In genomic region chr11:65606876-65607613, GRCh38 we compare ENCODE assay signal across 9 cellular contexts. TPM values are rescaled to one million over a fixed set of nuclear protein-coding genes. Genes with fewer than 3 reads are reported as not detected.
DNase-seq lines count a peak whose midpoint lies in the region; ATAC-seq, FAIRE-seq and TF ChIP-seq lines count a peak whose summit lies in the region.
"Had no signal": no experiment of that assay in that cellular context is flagged by ENCODE, and none has a peak within 500 bp of the region (broad histone marks: within the 10 kb centered on the region; RNA-seq: fewer than 3 reads in every experiment).

No MANE protein-coding gene starts in this region.

- peak; percentile 68 for TF ChIP-seq POLR2A in endothelial cell of umbilical vein (IDR thresholded peaks at IDR 0.05; ENCODE audit: low read depth, low read length)

- BruUV-seq in Panc1 (replicated peaks; lab: Mats Ljungman, UMichigan) (no TSS peak), endothelial cell of umbilical vein (replicated peaks; lab: Mats Ljungman, UMichigan) (no TSS peak)

- no peaks in the 10 kb centered on the region for H4K20me1 ChIP-seq in endothelial cell of umbilical vein (replicated peaks; ENCODE audit: control insufficient read depth, extremely low read depth, insufficient read depth, low read length)

- peaks cover 21% of the 10 kb centered on the region for H3K4me1 ChIP-seq in Panc1 (ENCODE audit: control insufficient read depth, insufficient read depth, low read length)
- peaks cover 41% of the 10 kb centered on the region for H3K4me1 ChIP-seq in endothelial cell of umbilical vein (ENCODE audit: control insufficient read depth, extremely low read depth, insufficient read depth, low read length)
- peaks cover 4 to 25% of the 10 kb centered on the region in 2 donors for H3K4me1 ChIP-seq in lung (ENCODE audit: control insufficient read depth in 2 of 2, insufficient read depth in 2 of 2, low read length in 2 of 2)

- peaks cover 11% of the 10 kb centered on the region; the same call in 1 of the 2 replicates for H3K36me3 ChIP-seq in Panc1 (ENCODE audit: control insufficient read depth, insufficient read depth, low read length)
- peaks cover 15 to 57% of the 10 kb centered on the region in 2 experiments for H3K36me3 ChIP-seq in endothelial cell of umbilical vein (ENCODE audit: control insufficient read depth in 2 of 2, extremely low read depth in 1 of 2, insufficient read depth in 2 of 2, low read length in 2 of 2)
- H3K36me3 ChIP-seq in lung (ENCODE audit: control insufficient read depth in 2 of 2, insufficient read depth in 2 of 2, low read length in 2 of 2), result peaks cover 4 to 57% of the 10 kb centered on the region in 2 donors

- H3K4me3 ChIP-seq in Panc1 (ENCODE audit: low read depth in 2 of 2, low read length in 2 of 2) (no peak overlapping the region), endothelial cell of umbilical vein (replicated peaks in 1 of 3; ENCODE audit: insufficient read depth in 1 of 3, low read depth in 1 of 3, low read length in 3 of 3) (no peak overlapping the region), lung (no peak overlapping the region)
- H3K4me3 ChIP-seq: HAP-1 had no signal

- peak; percentile 100 for DNase-seq in D721Med (ENCODE audit: insufficient read length, low spot score)
- DNase-seq in Panc1 (ENCODE audit: low read depth, low spot score), result no peak
- DNase-seq in endothelial cell of umbilical vein (ENCODE audit: low read depth, low spot score), result peak; percentile 96
- DNase-seq in lung (ENCODE audit: low spot score), result peak; percentile 93
- no peak for DNase-seq in stimulated activated CD4-positive, alpha-beta T cell treated with anti-CD3 and anti-CD28 coated beads, Interleukin-4, amount 100 ng/mL, for 1 hour

- H3K9me1 ChIP-seq in endothelial cell of umbilical vein (replicated peaks; ENCODE audit: control insufficient read depth, extremely low read depth, insufficient read depth, low read length), result no peaks in the 10 kb centered on the region

- TF ChIP-seq CTCF in D721Med (IDR thresholded peaks at IDR 0.05; ENCODE audit: insufficient read depth, missing control alignments) (no peak), Panc1 (IDR thresholded peaks at IDR 0.05) (no peak), endothelial cell of umbilical vein (IDR thresholded peaks at IDR 0.05; ENCODE audit: extremely low read depth in 1 of 2, insufficient read depth in 1 of 2, low read depth in 1 of 2, low read length in 2 of 2) (no peak), lung (IDR thresholded peaks at IDR 0.05; ENCODE audit: control extremely low read depth, extremely low read depth) (no peak)

- peaks cover 40% of the 10 kb centered on the region for H3K79me2 ChIP-seq in endothelial cell of umbilical vein (ENCODE audit: control insufficient read depth, insufficient read depth, low read length)

- peak; percentile 70 for ATAC-seq in Panc1
- peak; percentile 87 for ATAC-seq in lung (ENCODE audit: insufficient read depth, low FRiP score)
- no peak for ATAC-seq in HG03139 (IDR thresholded peaks at IDR 0.05; ENCODE audit: unreplicated experiment)
- no peak for ATAC-seq in GM18517 (IDR thresholded peaks at IDR 0.05; ENCODE audit: unreplicated experiment)

- intact Hi-C loops in Panc1 (cut with micrococcal nuclease; ENCODE audit: unreplicated experiment) (no loop called here), endothelial cell of umbilical vein (cut with micrococcal nuclease) (loop anchor here (1.0 kb wide), 2 partner anchors 8 to 14 kb away; partner anchors contain the start of gene PCNX3)

- POLR2A ChIA-PET in Panc1 (lab: Charles Lee), result interaction anchor here (0.6 kb wide), 1 partner anchor 99 kb away, joined by 11 read pairs; no protein-coding TSS in a partner anchor
- POLR2A ChIA-PET in endothelial cell of umbilical vein (lab: Charles Lee), result interaction anchor here (0.6 kb wide), 2 partner anchors 50 to 187 kb away, joined by 3 read pairs; no protein-coding TSS in a partner anchor

- no peak for FAIRE-seq in D721Med (lab: Jason Lieb, UNC)
- FAIRE-seq in endothelial cell of umbilical vein (lab: Jason Lieb, UNC), result peak; percentile 92

- 46 to 79% methylated on average over 67 of the region's 67 CpGs for WGBS in lung, 2 donors

- dilution Hi-C loops in endothelial cell of umbilical vein (cut with MboI; ENCODE audit: extremely low pct_ligation_motif_present, low sequenced_read_pairs), result no loop called here

- no peak overlapping the region for H3K9ac ChIP-seq in endothelial cell of umbilical vein (replicated peaks; ENCODE audit: extremely low read depth, insufficient read depth, low read length)

- peak overlapping the region; percentile 6 for H3K4me2 ChIP-seq in endothelial cell of umbilical vein (ENCODE audit: insufficient read depth, low read length)

- H2AFZ ChIP-seq in endothelial cell of umbilical vein (ENCODE audit: low read depth, low read length), result no peak overlapping the region

- in situ Hi-C loops in Panc1 (cut with HindIII; ENCODE audit: low pct_unique_long_range_greater_than_20kb, low sequenced_read_pairs), result no loop called here

- H3K9me3 ChIP-seq in Panc1 (ENCODE audit: control insufficient read depth, insufficient read depth, low read depth, low read length) (no peaks in the 10 kb centered on the region), endothelial cell of umbilical vein (replicated peaks; ENCODE audit: control insufficient read depth, insufficient read depth, low read length) (no peaks in the 10 kb centered on the region), lung (ENCODE audit: control insufficient read depth in 2 of 2, insufficient read depth in 1 of 2, low read length in 1 of 2) (no peaks in the 10 kb centered on the region)
- H3K9me3 ChIP-seq: HAP-1 had no signal

- H3K27me3 ChIP-seq in Panc1 (ENCODE audit: control insufficient read depth, insufficient read depth, low read length), result no peaks in the 10 kb centered on the region
- no peaks in the 10 kb centered on the region for H3K27me3 ChIP-seq in endothelial cell of umbilical vein (ENCODE audit: control insufficient read depth in 2 of 2, insufficient read depth in 2 of 2, low read length in 2 of 2)
- H3K27me3 ChIP-seq in lung (ENCODE audit: control insufficient read depth, insufficient read depth), result no peaks in the 10 kb centered on the region

- CTCF ChIA-PET in Panc1 (lab: Charles Lee), result interaction anchor here (1.1 kb wide), 1 partner anchor 13 kb away, joined by 3 read pairs; no protein-coding TSS in a partner anchor
- CTCF ChIA-PET in endothelial cell of umbilical vein (lab: Charles Lee), result interaction anchor here (0.9 to 2.4 kb wide), 9 partner anchors 8 to 67 kb away, joined by 3 to 19 read pairs (median 5); partner anchors contain the start of genes FAM89B and PCNX3

- no peak overlapping the region for H3K27ac ChIP-seq in Panc1 (ENCODE audit: low read length)
- no peak overlapping the region for H3K27ac ChIP-seq in endothelial cell of umbilical vein (ENCODE audit: insufficient read depth, low read depth, low read length)
- peak overlapping the region; percentile 66 to 74 for H3K27ac ChIP-seq in lung (ENCODE audit: low read depth in 1 of 2, low read length in 1 of 2)
- peak overlapping the region; percentile 93 for H3K27ac ChIP-seq in temporal lobe (ENCODE audit: low read depth, low read length)

RNA-seq across cellular contexts. Expression of gene MAP3K11, which starts 7.0 kb away (rescaled TPM):
- 124 TPM for total RNA-seq in Panc1 (2021; ENCODE audit: unreplicated experiment)
- 138 TPM for polyA plus RNA-seq in Panc1 (2012; ENCODE audit: insufficient read length)
- 160 and 182 TPM in 2 replicates for total RNA-seq in endothelial cell of umbilical vein
- 131 and 148 TPM in 2 replicates for polyA plus RNA-seq in endothelial cell of umbilical vein
- 74.8 and 100 TPM in 2 replicates for polyA plus RNA-seq in endothelial cell of umbilical vein (2011; cell fraction: cytosol; rRNA removed)
- 107 and 124 TPM in 2 replicates for polyA plus RNA-seq in endothelial cell of umbilical vein (2011; cell fraction: nucleus; rRNA removed)
- polyA plus RNA-seq in endothelial cell of umbilical vein (2012), result 98.7 and 129 TPM in 2 replicates
- 74.5 and 110 TPM in 2 replicates for polyA minus RNA-seq in endothelial cell of umbilical vein
- polyA minus RNA-seq in endothelial cell of umbilical vein (2011; cell fraction: cytosol; rRNA and poly(A)+ RNA removed), result 32.2 TPM
- 44.6 and 76.6 TPM in 2 replicates for polyA minus RNA-seq in endothelial cell of umbilical vein (2011; cell fraction: nucleus; rRNA and poly(A)+ RNA removed)
- 100 to 1,000 TPM in 1 of 2 donors, 10 to 100 TPM in 1; 60.0 to 108 TPM for total RNA-seq in lung
- polyA plus RNA-seq in lung, result 10 to 100 TPM; 68.5 to 80.1 TPM
- 6.9 TPM for total RNA-seq in temporal lobe

RNA-seq across cellular contexts. Expression of gene PCNX3, which starts 8.5 kb away (rescaled TPM):
- 74.5 TPM for total RNA-seq in Panc1 (2021; ENCODE audit: unreplicated experiment)
- polyA plus RNA-seq in Panc1 (2012; ENCODE audit: insufficient read length), result 82.2 TPM
- total RNA-seq in endothelial cell of umbilical vein, result 53.8 and 53.9 TPM in 2 replicates
- 42.6 and 53.5 TPM in 2 replicates for polyA plus RNA-seq in endothelial cell of umbilical vein
- 23.3 and 28.8 TPM in 2 replicates for polyA plus RNA-seq in endothelial cell of umbilical vein (2011; cell fraction: cytosol; rRNA removed)
- polyA plus RNA-seq in endothelial cell of umbilical vein (2011; cell fraction: nucleus; rRNA removed), result 76.1 and 90.5 TPM in 2 replicates
- polyA plus RNA-seq in endothelial cell of umbilical vein (2012), result 28.4 and 32.6 TPM in 2 replicates
- polyA minus RNA-seq in endothelial cell of umbilical vein, result 45.5 and 63.5 TPM in 2 replicates
- 34.9 TPM for polyA minus RNA-seq in endothelial cell of umbilical vein (2011; cell fraction: cytosol; rRNA and poly(A)+ RNA removed)
- polyA minus RNA-seq in endothelial cell of umbilical vein (2011; cell fraction: nucleus; rRNA and poly(A)+ RNA removed), result 43.2 and 59.8 TPM in 2 replicates
- 10 to 100 TPM; 13.9 to 53.8 TPM for total RNA-seq in lung
- polyA plus RNA-seq in lung, result 10 to 100 TPM; 16.1 to 24.8 TPM
- total RNA-seq in temporal lobe, result 10.1 TPM

RNA-seq across cellular contexts. Expression of gene KCNK7, which starts 11.4 kb away (rescaled TPM):
- 0.69 TPM for total RNA-seq in Panc1 (2021; ENCODE audit: unreplicated experiment)
- 0.63 TPM for polyA plus RNA-seq in Panc1 (2012; ENCODE audit: insufficient read length)
- 0.60 and 1.3 TPM in 2 replicates for total RNA-seq in endothelial cell of umbilical vein
- 0.17 and 0.19 TPM in 2 replicates for polyA plus RNA-seq in endothelial cell of umbilical vein
- 0.13 and 0.21 TPM in 2 replicates for polyA plus RNA-seq in endothelial cell of umbilical vein (2011; cell fraction: cytosol; rRNA removed)
- 0.66 and 0.87 TPM in 2 replicates for polyA plus RNA-seq in endothelial cell of umbilical vein (2011; cell fraction: nucleus; rRNA removed)
- 0.70 TPM in 1 of 2 replicates, not detected in the other for polyA plus RNA-seq in endothelial cell of umbilical vein (2012)
- 0.51 TPM in 1 of 2 replicates, not detected in the other for polyA minus RNA-seq in endothelial cell of umbilical vein
- not detected for polyA minus RNA-seq in endothelial cell of umbilical vein (2011; cell fraction: cytosol; rRNA and poly(A)+ RNA removed)
- 0.34 TPM in 1 of 2 replicates, not detected in the other for polyA minus RNA-seq in endothelial cell of umbilical vein (2011; cell fraction: nucleus; rRNA and poly(A)+ RNA removed)
- 1 to 10 TPM in 1 of 2 donors, under 1 TPM in 1; 0.46 to 1.1 TPM for total RNA-seq in lung
- 1 to 10 TPM; 1.5 to 2.8 TPM for polyA plus RNA-seq in lung
- not detected for total RNA-seq in temporal lobe

RNA-seq across cellular contexts. Expression of gene SIPA1, which starts 30.9 kb away (rescaled TPM):
- total RNA-seq in Panc1 (2021; ENCODE audit: unreplicated experiment) (86.9 TPM), endothelial cell of umbilical vein (119 and 128 TPM in 2 replicates), lung (10 to 100 TPM; 39.7 to 82.8 TPM), temporal lobe (3.9 TPM)
- 107 TPM for polyA plus RNA-seq in Panc1 (2012; ENCODE audit: insufficient read length)
- polyA plus RNA-seq in endothelial cell of umbilical vein (67.5 and 96.5 TPM in 2 replicates), lung (100 to 1,000 TPM in 1 of 2 donors, 10 to 100 TPM in 1; 82.8 to 102 TPM)
- polyA plus RNA-seq in endothelial cell of umbilical vein (2011; cell fraction: cytosol; rRNA removed), result 43.7 and 54.8 TPM in 2 replicates
- polyA plus RNA-seq in endothelial cell of umbilical vein (2011; cell fraction: nucleus; rRNA removed), result 78.0 and 81.6 TPM in 2 replicates
- 53.4 and 66.6 TPM in 2 replicates for polyA plus RNA-seq in endothelial cell of umbilical vein (2012)
- polyA minus RNA-seq in endothelial cell of umbilical vein, result 61.4 and 99.1 TPM in 2 replicates
- polyA minus RNA-seq in endothelial cell of umbilical vein (2011; cell fraction: cytosol; rRNA and poly(A)+ RNA removed), result 16.3 TPM
- 33.2 and 56.9 TPM in 2 replicates for polyA minus RNA-seq in endothelial cell of umbilical vein (2011; cell fraction: nucleus; rRNA and poly(A)+ RNA removed)

RNA-seq across cellular contexts. Expression of gene EHBP1L1, which starts 31.2 kb away (rescaled TPM):
- total RNA-seq in Panc1 (2021; ENCODE audit: unreplicated experiment) (108 TPM), endothelial cell of umbilical vein (18.8 and 19.7 TPM in 2 replicates), lung (100 to 1,000 TPM in 1 of 2 donors, 10 to 100 TPM in 1; 58.3 to 154 TPM), temporal lobe (14.0 TPM)
- polyA plus RNA-seq in Panc1 (2012; ENCODE audit: insufficient read length), result 109 TPM
- polyA plus RNA-seq in endothelial cell of umbilical vein (12.7 and 18.5 TPM in 2 replicates), lung (100 to 1,000 TPM in 1 of 2 donors, 10 to 100 TPM in 1; 49.8 to 125 TPM)
- 7.1 and 11.1 TPM in 2 replicates for polyA plus RNA-seq in endothelial cell of umbilical vein (2011; cell fraction: cytosol; rRNA removed)
- 29.6 and 32.5 TPM in 2 replicates for polyA plus RNA-seq in endothelial cell of umbilical vein (2011; cell fraction: nucleus; rRNA removed)
- 14.2 and 20.1 TPM in 2 replicates for polyA plus RNA-seq in endothelial cell of umbilical vein (2012)
- 8.6 and 12.0 TPM in 2 replicates for polyA minus RNA-seq in endothelial cell of umbilical vein
- 64.3 TPM for polyA minus RNA-seq in endothelial cell of umbilical vein (2011; cell fraction: cytosol; rRNA and poly(A)+ RNA removed)
- 7.8 and 11.2 TPM in 2 replicates for polyA minus RNA-seq in endothelial cell of umbilical vein (2011; cell fraction: nucleus; rRNA and poly(A)+ RNA removed)

Comparison
In these comparisons a context has a peak if more than half of its experiments do, and no peak if none do; other contexts are left out.
1. DNase-seq: peak in D721Med (single experiment), endothelial cell of umbilical vein (single experiment) and lung (single experiment); none in Panc1 (single experiment) and stimulated activated CD4-positive, alpha-beta T cell treated with anti-CD3 and anti-CD28 coated beads, Interleukin-4, amount 100 ng/mL, for 1 hour (single experiment).
2. ATAC-seq: peak in Panc1 (single experiment) and lung (single experiment); none in HG03139 (single experiment) and GM18517 (single experiment).
3. H3K27ac ChIP-seq: peak in lung (2 of 2) and temporal lobe (single experiment); none in Panc1 (single experiment) and endothelial cell of umbilical vein (single experiment).